8 cellular contexts compared by ENCODE assay signal in the genomic region with DNA sequence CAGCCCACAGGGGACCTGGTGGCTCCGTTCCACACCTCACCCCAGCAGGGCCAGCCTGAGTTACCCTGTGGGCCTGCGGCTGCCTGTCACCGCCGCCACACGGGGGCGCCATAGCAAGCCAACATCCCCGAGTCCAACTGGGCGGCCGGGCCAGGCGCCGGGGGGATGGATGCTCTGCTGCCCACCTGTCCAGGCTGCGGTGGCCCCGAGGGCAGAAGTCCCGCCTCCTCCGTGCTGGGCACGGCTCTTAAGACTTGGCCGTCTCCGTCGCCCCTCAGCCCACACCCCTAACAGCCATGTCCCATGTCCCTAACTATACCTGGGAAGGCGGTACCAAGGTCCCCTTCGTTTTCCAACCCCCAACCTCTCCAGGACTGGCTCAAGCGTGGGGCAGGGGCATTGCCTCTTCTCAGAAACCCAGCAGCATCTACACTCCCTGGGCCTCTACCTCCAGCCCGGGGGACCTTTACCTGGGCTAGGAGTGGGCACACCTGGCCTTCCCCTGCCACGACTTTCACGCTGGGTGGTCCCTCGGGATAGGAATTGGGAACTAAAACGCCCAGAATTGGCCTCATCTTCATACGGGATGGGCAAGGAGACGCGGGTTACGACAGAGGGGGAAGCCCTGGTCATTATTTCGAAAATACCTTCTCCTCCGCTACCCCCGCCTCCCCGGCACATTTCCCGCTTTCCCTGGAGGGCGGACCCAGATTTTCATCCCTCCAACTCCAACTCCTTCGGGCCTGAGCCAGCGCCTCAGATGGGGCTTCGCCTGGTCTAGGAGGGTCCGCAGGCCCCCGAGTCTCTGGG. TPM values are rescaled to one million over a fixed set of nuclear protein-coding genes. Genes with fewer than 3 reads are reported as not detected.
DNase-seq lines count a peak whose midpoint lies in the region; ATAC-seq and TF ChIP-seq lines count a peak whose summit lies in the region.

No MANE protein-coding gene starts in this region.

- H3K79me2 ChIP-seq in PC-9 (ENCODE audit: low read depth) (no peaks in the 10 kb centered on the region), fibroblast of lung (ENCODE audit: control insufficient read depth, insufficient read depth, low read length) (no peaks in the 10 kb centered on the region)

- peak overlapping the region; percentile 79 to 96 (median 92) for H3K4me3 Mint-ChIP-seq in naive thymus-derived CD4-positive, alpha-beta T cell

- H3K9ac ChIP-seq in fibroblast of lung (ENCODE audit: insufficient read depth, low read length) = peak overlapping the region; percentile 91

- POLR2A ChIA-PET in PC-9 (lab: Charles Lee; ENCODE audit: unreplicated experiment) = no interaction called here
- POLR2A ChIA-PET in naive thymus-derived CD4-positive, alpha-beta T cell (lab: Charles Lee) = no interaction called here

- H3F3A ChIP-seq in PC-9 (ENCODE audit: insufficient read depth, low read depth) = no peaks in the 10 kb centered on the region

- H3K4me1 ChIP-seq in BE2C (no peaks in the 10 kb centered on the region; the same call in 1 of the 2 replicates), PC-9 (replicated peaks; ENCODE audit: insufficient read depth) (no peaks in the 10 kb centered on the region), fibroblast of lung (ENCODE audit: control insufficient read depth, extremely low read depth, insufficient read depth, low read length) (peaks cover 2% of the 10 kb centered on the region)
- H3K4me1 ChIP-seq in naive thymus-derived CD4-positive, alpha-beta T cell (ENCODE audit: control insufficient read depth in 2 of 2, insufficient read depth in 2 of 2, low read length in 2 of 2) = peaks cover 5 to 12% of the 10 kb centered on the region in 2 donors

- H3K27ac ChIP-seq in PC-9 (no peak overlapping the region), fibroblast of lung (ENCODE audit: insufficient read depth, low read length) (peak overlapping the region; percentile 87)
- H3K27ac ChIP-seq in naive thymus-derived CD4-positive, alpha-beta T cell (ENCODE audit: low read depth, low read length) = peak overlapping the region; percentile 75

- H2AFZ ChIP-seq in PC-9 (peak overlapping the region; percentile 90), fibroblast of lung (ENCODE audit: low read length) (peak overlapping the region; percentile 82)

- no peaks in the 10 kb centered on the region for H3K36me3 ChIP-seq in BE2C
- no peaks in the 10 kb centered on the region for H3K36me3 ChIP-seq in PC-9 (ENCODE audit: low read depth)
- no peaks in the 10 kb centered on the region for H3K36me3 ChIP-seq in fibroblast of lung (ENCODE audit: control insufficient read depth, insufficient read depth, low read length)
- peaks cover 0 to 5% (median 0%) of the 10 kb centered on the region in 3 experiments for H3K36me3 ChIP-seq in naive thymus-derived CD4-positive, alpha-beta T cell (ENCODE audit: control insufficient read depth in 2 of 3, insufficient read depth in 3 of 3, low read length in 3 of 3)

- H3K4me3 ChIP-seq in BE2C (ENCODE audit: low read depth, low read length) = peak overlapping the region; percentile 90
- peak overlapping the region; percentile 61 for H3K4me3 ChIP-seq in PC-9
- H3K4me3 ChIP-seq in fibroblast of lung (replicated peaks in 1 of 4; ENCODE audit: control extremely low read depth in 1 of 4, insufficient read depth in 1 of 4, low read depth in 3 of 4, low read length in 4 of 4) = peak overlapping the region; percentile 60 to 96 (median 68)
- H3K4me3 ChIP-seq in naive thymus-derived CD4-positive, alpha-beta T cell (ENCODE audit: low read length) = peak overlapping the region; percentile 93

- H3K27ac Mint-ChIP-seq in naive thymus-derived CD4-positive, alpha-beta T cell = peak overlapping the region in 6 of 9 donors; percentile 14 to 88 (median 56)

- H3K27me3 ChIP-seq in BE2C (peaks cover 16% of the 10 kb centered on the region), PC-9 (ENCODE audit: insufficient read depth, low read depth) (peaks cover 11% of the 10 kb centered on the region; the same call in 1 of the 2 replicates), fibroblast of lung (ENCODE audit: control insufficient read depth, insufficient read depth, low read length) (peaks cover 4% of the 10 kb centered on the region)
- no peaks in the 10 kb centered on the region for H3K27me3 ChIP-seq in naive thymus-derived CD4-positive, alpha-beta T cell (ENCODE audit: control insufficient read depth in 2 of 2, insufficient read depth in 2 of 2, low read length in 2 of 2)

- H3K9me2 ChIP-seq in PC-9 (ENCODE audit: insufficient read depth) = no peaks in the 10 kb centered on the region

- peaks cover 0 to 22% (median 9%) of the 10 kb centered on the region in 7 donors for H3K4me1 Mint-ChIP-seq in naive thymus-derived CD4-positive, alpha-beta T cell

- H3K4me2 ChIP-seq in PC-9 (peak overlapping the region; percentile 89), fibroblast of lung (ENCODE audit: extremely low read depth, insufficient read depth, low read length) (peak overlapping the region; percentile 99)

- peak; percentile 92 for DNase-seq in BE2C
- DNase-seq in HS-27A (ENCODE audit: low read depth) = peak; percentile 19
- peak; percentile 36 to 52 for DNase-seq in PC-9
- DNase-seq in activated T-helper 1 cell treated with Interleukin-2 at 50 U/mL for 16 hours (ENCODE audit: low read depth) = peak; percentile 76
- DNase-seq in fibroblast of lung (ENCODE audit: low read depth in 2 of 2) = peak; percentile 50 to 58
- DNase-seq in naive thymus-derived CD4-positive, alpha-beta T cell = peak; percentile 64 to 89 (median 79)
- DNase-seq in stimulated activated CD8-positive, alpha-beta memory T cell treated with anti-CD3 and anti-CD28 coated beads, Interleukin-7, amount 100 ng/mL, for 48 hours (ENCODE audit: extremely low read depth in 1 of 2, low read depth in 1 of 2) = peak; percentile 65

- peak; percentile 32 for ATAC-seq in GM19043 (IDR thresholded peaks at IDR 0.05; ENCODE audit: low read depth, unreplicated experiment)
- ATAC-seq in naive thymus-derived CD4-positive, alpha-beta T cell = peak; percentile 16

- peaks cover 0 to 28% (median 24%) of the 10 kb centered on the region in 5 donors for H3K27me3 Mint-ChIP-seq in naive thymus-derived CD4-positive, alpha-beta T cell

- H3K36me3 Mint-ChIP-seq in naive thymus-derived CD4-positive, alpha-beta T cell = peaks cover 0 to 11% (median 0%) of the 10 kb centered on the region in 5 donors

- H3K9me3 ChIP-seq in BE2C (no peaks in the 10 kb centered on the region), PC-9 (ENCODE audit: insufficient read depth, low read depth) (no peaks in the 10 kb centered on the region), fibroblast of lung (ENCODE audit: control insufficient read depth, insufficient read depth, low read depth, low read length) (no peaks in the 10 kb centered on the region)
- no peaks in the 10 kb centered on the region for H3K9me3 ChIP-seq in naive thymus-derived CD4-positive, alpha-beta T cell (ENCODE audit: control insufficient read depth in 2 of 3, low read length in 3 of 3)

- TF ChIP-seq CTCF in BE2C (IDR thresholded peaks at IDR 0.05; ENCODE audit: low read depth, low read length) = peak; percentile 82
- peak; percentile 83 for TF ChIP-seq CTCF in PC-9 (conservative IDR thresholded peaks at IDR 0.05)
- TF ChIP-seq CTCF in fibroblast of lung (conservative IDR thresholded peaks at IDR 0.05 in 1 of 2, IDR thresholded peaks at IDR 0.05 in 1 of 2; ENCODE audit: low read depth in 1 of 2, low read length in 2 of 2) = peak; percentile 75 to 78

- intact Hi-C loops in PC-9 (cut with micrococcal nuclease; ENCODE audit: unreplicated experiment) = loop anchor here (2.0 to 10.0 kb wide), 2 partner anchors 202 to 298 kb away; no protein-coding TSS in a partner anchor
- intact Hi-C loops in naive thymus-derived CD4-positive, alpha-beta T cell (cut with micrococcal nuclease) = loop anchor here (1.0 to 10.0 kb wide), 8 partner anchors 109 to 694 kb away; partner anchors contain the start of genes EML1 (in 1 of the 2) and WDR25 (in 1 of the 2)

- H3K9me3 Mint-ChIP-seq in naive thymus-derived CD4-positive, alpha-beta T cell = peaks cover 0 to 13% (median 2%) of the 10 kb centered on the region in 11 donors

- no peaks in the 10 kb centered on the region for H4K20me1 ChIP-seq in PC-9 (ENCODE audit: insufficient read depth)
- H4K20me1 ChIP-seq in fibroblast of lung (ENCODE audit: control insufficient read depth, extremely low read depth, insufficient read depth, low read length) = no peaks in the 10 kb centered on the region

- no TSS peak for BruUV-seq in PC-9 (replicated peaks; lab: Mats Ljungman, UMichigan)

- CTCF ChIA-PET in PC-9 (lab: Charles Lee) = interaction anchor here (0.7 kb wide), 1 partner anchor 422 kb away, joined by 4 read pairs; no protein-coding TSS in a partner anchor
- CTCF ChIA-PET in naive thymus-derived CD4-positive, alpha-beta T cell (lab: Charles Lee) = interaction anchor here (0.6 to 1.9 kb wide), 6 partner anchors 13 to 394 kb away, joined by 3 to 5 read pairs (median 4); no protein-coding TSS in a partner anchor

RNA-seq across cellular contexts. Expression of gene CYP46A1, which starts 1.1 kb away (rescaled TPM):
- 0.26 TPM for polyA plus RNA-seq in BE2C (2012; ENCODE audit: insufficient read depth, insufficient read length, low read depth)
- total RNA-seq in PC-9 (2021) (not detected in 2 replicates), fibroblast of lung (under 0.01 and 0.33 TPM in 2 replicates)
- polyA plus RNA-seq in fibroblast of lung = 0.09 and 0.11 TPM in 2 replicates
- polyA plus RNA-seq in fibroblast of lung (2012) = 0.05 and 0.10 TPM in 2 replicates
- polyA minus RNA-seq in fibroblast of lung (ENCODE audit: low replicate concordance) = 0.20 TPM in 1 of 2 replicates, not detected in the other
- under 1 TPM in 4 of 5 experiments, not detected in 1; 0.13 to 0.34 (median 0.32) TPM for total RNA-seq in naive thymus-derived CD4-positive, alpha-beta T cell
- under 1 TPM; 0.02 to 0.03 TPM for polyA plus RNA-seq in naive thymus-derived CD4-positive, alpha-beta T cell

RNA-seq across cellular contexts. Expression of gene HHIPL1, which starts 38.1 kb away (rescaled TPM):
- 0.14 TPM for polyA plus RNA-seq in BE2C (2012; ENCODE audit: insufficient read depth, insufficient read length, low read depth)
- total RNA-seq in PC-9 (2021) (0.28 and 0.48 TPM in 2 replicates), fibroblast of lung (7.7 and 9.9 TPM in 2 replicates)
- 1.5 and 1.6 TPM in 2 replicates for polyA plus RNA-seq in fibroblast of lung
- 2.6 and 2.9 TPM in 2 replicates for polyA plus RNA-seq in fibroblast of lung (2012)
- polyA minus RNA-seq in fibroblast of lung (ENCODE audit: low replicate concordance) = 2.4 and 2.7 TPM in 2 replicates
- under 1 TPM in 2 of 5 experiments, not detected in 3; 0.40 to 0.41 TPM for total RNA-seq in naive thymus-derived CD4-positive, alpha-beta T cell
- not detected for polyA plus RNA-seq in naive thymus-derived CD4-positive, alpha-beta T cell

Comparison
In these comparisons a context has a peak if more than half of its experiments do, and no peak if none do; other contexts are left out.
1. DNase-seq: peak in every context shown above with its lines; median percentile 92 in BE2C; 79 in naive thymus-derived CD4-positive, alpha-beta T cell; 76 in activated T-helper 1 cell treated with Interleukin-2 at 50 U/mL for 16 hours; 65 in stimulated activated CD8-positive, alpha-beta memory T cell treated with anti-CD3 and anti-CD28 coated beads, Interleukin-7, amount 100 ng/mL, for 48 hours; 54 in fibroblast of lung; 44 in PC-9; 19 in HS-27A.